ENCODE assay signal across 8 cellular contexts in the genomic region with DNA sequence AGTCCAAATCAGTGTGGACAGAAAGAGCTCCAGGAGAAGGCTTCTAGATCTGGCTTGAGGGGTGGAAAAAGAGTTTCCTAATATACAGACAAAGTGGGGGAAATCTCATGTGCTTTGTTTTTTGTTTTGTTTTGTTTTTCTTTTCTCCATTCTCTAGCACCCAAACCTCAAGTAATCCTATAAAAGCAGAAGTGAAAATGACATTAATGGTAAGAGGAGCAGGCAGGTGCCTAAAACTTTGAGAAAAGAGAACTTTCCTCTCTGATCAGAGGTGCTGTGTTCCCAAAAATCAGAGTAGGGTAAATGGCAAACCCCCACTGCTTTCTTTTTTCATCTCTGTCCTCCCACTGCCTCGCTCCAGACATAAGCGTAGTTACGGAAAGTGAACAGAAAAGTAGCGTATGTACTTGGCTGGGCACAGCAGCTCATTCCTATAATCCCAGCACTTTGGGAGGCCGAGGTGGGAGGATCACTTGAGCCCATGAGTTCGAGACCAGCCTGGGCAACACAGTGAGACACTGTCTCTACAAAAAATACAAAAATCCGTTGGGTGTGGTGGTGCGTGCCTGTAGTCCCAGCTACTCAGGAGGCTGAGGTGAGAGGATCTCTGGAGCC.
DNase-seq lines count a peak whose midpoint lies in the region; ATAC-seq and TF ChIP-seq lines count a peak whose summit lies in the region.

No MANE protein-coding gene starts in this region.

- no peaks in the 10 kb centered on the region for H3K4me1 ChIP-seq in left lung

- H3K4me3 ChIP-seq in left lung, result no peak overlapping the region

- TF ChIP-seq CTCF in GM10266 (IDR thresholded peaks at IDR 0.05; ENCODE audit: control insufficient read depth, insufficient read depth, low read depth, missing control alignments), result no peak
- TF ChIP-seq CTCF in left lung (IDR thresholded peaks at IDR 0.05), result no peak

- H3K27ac ChIP-seq in left lung, result no peak overlapping the region

- intact Hi-C loops in posterior vena cava (cut with DNase I), result no loop called here
- intact Hi-C loops in left lung (cut with DNase I), result no loop called here

- peak; percentile 43 for DNase-seq in GM10266 (ENCODE audit: extremely low spot score)
- peak; percentile 76 for DNase-seq in NAMALWA (ENCODE audit: low spot score)
- DNase-seq in posterior vena cava (ENCODE audit: low spot score), result no peak
- no peak for DNase-seq in activated gamma-delta T cell (lab: John Stamatoyannopoulos, UW)
- DNase-seq in left lung, result no peak

- H3K27me3 ChIP-seq in left lung, result no peaks in the 10 kb centered on the region

- peaks cover 0 to 2% of the 10 kb centered on the region in 2 donors for H3K9me3 ChIP-seq in left lung

- peak; percentile 71 for ATAC-seq in GM19397 (IDR thresholded peaks at IDR 0.05; ENCODE audit: unreplicated experiment)
- peak; percentile 87 for ATAC-seq in HG02981 (IDR thresholded peaks at IDR 0.05; ENCODE audit: unreplicated experiment)
- ATAC-seq in SK-N-SH treated with all-trans-retinoic acid at 6 μM for 48 hours, result no peak
- no peak for ATAC-seq in left lung

- H3K36me3 ChIP-seq in left lung, result no peaks in the 10 kb centered on the region

TF ChIP-seq in SK-N-SH treated with all-trans-retinoic acid at 6 μM for 48 hours, 23 proteins besides CTCF, POLR2A, EP300 and RAD21:
- TF ChIP-seq PPARA (CRISPR knock-in tag; IDR thresholded peaks at IDR 0.05; ENCODE audit: borderline replicate concordance) (no peak), ESRRG (CRISPR knock-in tag; IDR thresholded peaks at IDR 0.05) (no peak), ARNTL (CRISPR knock-in tag; IDR thresholded peaks at IDR 0.05; ENCODE audit: borderline replicate concordance, low read depth) (no peak), ZFP3 (CRISPR knock-in tag; IDR thresholded peaks at IDR 0.05) (no peak), ZC3H10 (CRISPR knock-in tag; IDR thresholded peaks at IDR 0.05) (no peak)
- TF ChIP-seq, protein P1, sequence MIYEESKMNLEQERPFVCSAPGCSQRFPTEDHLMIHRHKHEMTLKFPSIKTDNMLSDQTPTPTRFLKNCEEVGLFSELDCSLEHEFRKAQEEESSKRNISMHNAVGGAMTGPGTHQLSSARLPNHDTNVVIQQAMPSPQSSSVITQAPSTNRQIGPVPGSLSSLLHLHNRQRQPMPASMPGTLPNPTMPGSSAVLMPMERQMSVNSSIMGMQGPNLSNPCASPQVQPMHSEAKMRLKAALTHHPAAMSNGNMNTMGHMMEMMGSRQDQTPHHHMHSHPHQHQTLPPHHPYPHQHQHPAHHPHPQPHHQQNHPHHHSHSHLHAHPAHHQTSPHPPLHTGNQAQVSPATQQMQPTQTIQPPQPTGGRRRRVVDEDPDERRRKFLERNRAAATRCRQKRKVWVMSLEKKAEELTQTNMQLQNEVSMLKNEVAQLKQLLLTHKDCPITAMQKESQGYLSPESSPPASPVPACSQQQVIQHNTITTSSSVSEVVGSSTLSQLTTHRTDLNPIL (CRISPR knock-in tag; IDR thresholded peaks at IDR 0.05; ENCODE audit: low read depth), result no peak
- TF ChIP-seq, protein P2, sequence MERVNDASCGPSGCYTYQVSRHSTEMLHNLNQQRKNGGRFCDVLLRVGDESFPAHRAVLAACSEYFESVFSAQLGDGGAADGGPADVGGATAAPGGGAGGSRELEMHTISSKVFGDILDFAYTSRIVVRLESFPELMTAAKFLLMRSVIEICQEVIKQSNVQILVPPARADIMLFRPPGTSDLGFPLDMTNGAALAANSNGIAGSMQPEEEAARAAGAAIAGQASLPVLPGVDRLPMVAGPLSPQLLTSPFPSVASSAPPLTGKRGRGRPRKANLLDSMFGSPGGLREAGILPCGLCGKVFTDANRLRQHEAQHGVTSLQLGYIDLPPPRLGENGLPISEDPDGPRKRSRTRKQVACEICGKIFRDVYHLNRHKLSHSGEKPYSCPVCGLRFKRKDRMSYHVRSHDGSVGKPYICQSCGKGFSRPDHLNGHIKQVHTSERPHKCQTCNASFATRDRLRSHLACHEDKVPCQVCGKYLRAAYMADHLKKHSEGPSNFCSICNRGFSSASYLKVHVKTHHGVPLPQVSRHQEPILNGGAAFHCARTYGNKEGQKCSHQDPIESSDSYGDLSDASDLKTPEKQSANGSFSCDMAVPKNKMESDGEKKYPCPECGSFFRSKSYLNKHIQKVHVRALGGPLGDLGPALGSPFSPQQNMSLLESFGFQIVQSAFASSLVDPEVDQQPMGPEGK (CRISPR knock-in tag; IDR thresholded peaks at IDR 0.05; ENCODE audit: borderline replicate concordance), result no peak
- TF ChIP-seq, protein P3, sequence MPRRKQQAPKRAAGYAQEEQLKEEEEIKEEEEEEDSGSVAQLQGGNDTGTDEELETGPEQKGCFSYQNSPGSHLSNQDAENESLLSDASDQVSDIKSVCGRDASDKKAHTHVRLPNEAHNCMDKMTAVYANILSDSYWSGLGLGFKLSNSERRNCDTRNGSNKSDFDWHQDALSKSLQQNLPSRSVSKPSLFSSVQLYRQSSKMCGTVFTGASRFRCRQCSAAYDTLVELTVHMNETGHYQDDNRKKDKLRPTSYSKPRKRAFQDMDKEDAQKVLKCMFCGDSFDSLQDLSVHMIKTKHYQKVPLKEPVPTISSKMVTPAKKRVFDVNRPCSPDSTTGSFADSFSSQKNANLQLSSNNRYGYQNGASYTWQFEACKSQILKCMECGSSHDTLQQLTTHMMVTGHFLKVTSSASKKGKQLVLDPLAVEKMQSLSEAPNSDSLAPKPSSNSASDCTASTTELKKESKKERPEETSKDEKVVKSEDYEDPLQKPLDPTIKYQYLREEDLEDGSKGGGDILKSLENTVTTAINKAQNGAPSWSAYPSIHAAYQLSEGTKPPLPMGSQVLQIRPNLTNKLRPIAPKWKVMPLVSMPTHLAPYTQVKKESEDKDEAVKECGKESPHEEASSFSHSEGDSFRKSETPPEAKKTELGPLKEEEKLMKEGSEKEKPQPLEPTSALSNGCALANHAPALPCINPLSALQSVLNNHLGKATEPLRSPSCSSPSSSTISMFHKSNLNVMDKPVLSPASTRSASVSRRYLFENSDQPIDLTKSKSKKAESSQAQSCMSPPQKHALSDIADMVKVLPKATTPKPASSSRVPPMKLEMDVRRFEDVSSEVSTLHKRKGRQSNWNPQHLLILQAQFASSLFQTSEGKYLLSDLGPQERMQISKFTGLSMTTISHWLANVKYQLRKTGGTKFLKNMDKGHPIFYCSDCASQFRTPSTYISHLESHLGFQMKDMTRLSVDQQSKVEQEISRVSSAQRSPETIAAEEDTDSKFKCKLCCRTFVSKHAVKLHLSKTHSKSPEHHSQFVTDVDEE (CRISPR knock-in tag; IDR thresholded peaks at IDR 0.05), result no peak

Comparison
In these comparisons a context has a peak if more than half of its experiments do, and no peak if none do; other contexts are left out.
1. DNase-seq: peak in GM10266 (single experiment) and NAMALWA (single experiment); none in posterior vena cava (single experiment), activated gamma-delta T cell (single experiment) and left lung (0 of 2).
2. ATAC-seq: peak in GM19397 (single experiment) and HG02981 (single experiment); none in SK-N-SH treated with all-trans-retinoic acid at 6 μM for 48 hours (single experiment) and left lung (single experiment).